ENCODE assay signal across 30 cellular contexts in genomic region chr1:12284486-12284885, GRCh38.
"Had no signal": no experiment of that assay in that cellular context is flagged by ENCODE, and none has a peak within 500 bp of the region (broad histone marks: within the 10 kb centered on the region; RNA-seq: fewer than 3 reads in every experiment).

No MANE protein-coding gene starts in this region.

- DNase-seq: islet precursor cell; kidney glomerular epithelial cell; left cardiac atrium; lower lobe of right lung; mesendoderm; naive B cell; natural killer cell; nephron progenitor cell; occipital lobe; ovary; right lobe of liver; stimulated activated CD4-positive, alpha-beta T cell treated with anti-CD3 and anti-CD28 coated beads, Interleukin-1b, Interleukin-23, amount 100 ng/mL, for 48 hours; stimulated activated CD4-positive, alpha-beta T cell treated with anti-CD3 and anti-CD28 coated beads, Interleukin-2, amount 100 ng/mL, for 48 hours; stimulated activated CD4-positive, alpha-beta T cell treated with anti-CD3 and anti-CD28 coated beads, Interleukin-4, amount 100 ng/mL, for 4 hours; stimulated activated CD8-positive, alpha-beta memory T cell treated with anti-CD3 and anti-CD28 coated beads, Interleukin-4, amount 100 ng/mL, for 48 hours; stimulated activated naive CD4-positive, alpha-beta T cell treated with Interleukin-2 at 50 U/mL for 16 hours; stimulated activated naive CD8-positive, alpha-beta T cell treated with anti-CD3 and anti-CD28 coated beads, Interleukin-15, amount 100 ng/mL, for 72 hours; substantia nigra; testis; thyroid gland; transverse colon; upper lobe of left lung had no signal

- H3K4me3 ChIP-seq: hepatocyte, lower lobe of right lung, neural progenitor cell, ovary, right atrium auricular region, right lobe of liver, smooth muscle cell, testis, thyroid gland, transverse colon, upper lobe of left lung, vagina had no signal

- H3K36me3 ChIP-seq: neural progenitor cell, ovary had no signal

- ATAC-seq: left cardiac atrium; left lobe of liver; lower lobe of right lung; natural killer cell; right lobe of liver; stimulated activated memory B cell treated with anti-CD40 and anti-IgM and Interleukin-4, amounts not matched to agents 10 μg/mL and 1 μg/mL and 100 μg/mL, for 72 hours; stimulated activated naive CD8-positive, alpha-beta T cell treated with anti-CD3 and anti-CD28 coated beads, Interleukin-15, amount 100 ng/mL, for 72 hours had no signal

- H3K27me3 ChIP-seq: hepatocyte, neural progenitor cell, neutrophil, ovary, right atrium auricular region, right lobe of liver, testis, thyroid gland, transverse colon, upper lobe of left lung, vagina had no signal

- H3K4me1 ChIP-seq: lower lobe of right lung, neural progenitor cell, right lobe of liver, testis, transverse colon, vagina had no signal

- H3K27ac ChIP-seq: hepatocyte, lower lobe of right lung, neural progenitor cell, neutrophil, ovary, right atrium auricular region, right lobe of liver, testis, thyroid gland, transverse colon, upper lobe of left lung, vagina had no signal
